Comparison of ENCODE assay signal across 16 cellular contexts in the genomic region with DNA sequence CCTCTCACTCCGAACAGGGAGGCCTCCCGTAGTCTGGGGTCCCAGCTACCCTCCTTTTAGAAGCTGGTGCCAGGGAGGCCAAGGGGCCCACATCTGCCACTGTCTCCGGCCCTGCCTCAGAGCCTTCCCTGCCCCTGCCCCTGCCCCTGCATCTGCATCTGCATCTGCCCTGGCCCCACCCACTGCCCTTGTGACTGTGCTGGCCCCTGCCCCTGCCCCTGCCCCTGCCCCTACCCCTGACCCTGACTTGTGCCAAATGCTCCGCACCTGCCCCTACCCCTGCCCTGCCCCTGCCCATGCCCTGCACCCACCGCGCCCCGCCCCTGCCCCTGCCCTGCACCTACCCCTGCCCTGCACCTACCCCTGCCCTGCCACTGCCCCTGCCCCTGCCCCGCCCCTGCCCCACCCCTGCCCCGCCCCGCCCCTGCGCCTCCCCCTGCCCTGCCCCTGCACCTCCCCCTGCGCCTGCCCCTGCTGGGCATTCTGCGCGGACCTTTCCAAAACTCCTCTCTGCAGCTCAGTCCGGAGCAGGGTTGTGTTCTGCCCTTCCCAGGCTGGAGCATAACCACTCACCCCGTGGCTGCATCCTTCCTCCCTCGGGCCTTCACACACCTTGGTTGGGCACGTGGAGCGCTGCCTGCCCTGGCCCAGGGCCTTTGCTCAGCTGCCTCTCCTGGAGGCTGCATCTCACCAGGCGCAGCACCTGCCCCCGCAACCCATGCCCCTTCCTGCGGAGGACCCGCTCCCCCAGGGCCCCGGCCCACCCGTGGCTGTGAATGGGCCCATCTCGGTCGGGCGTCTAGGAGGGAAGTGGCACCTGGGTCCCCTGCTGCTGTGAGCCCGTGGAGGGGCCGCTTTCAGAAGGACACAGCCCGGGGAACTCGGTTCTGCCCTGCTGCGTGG. TPM values are rescaled to one million over a fixed set of nuclear protein-coding genes. Genes with fewer than 3 reads are reported as not detected.
DNase-seq lines count a peak whose midpoint lies in the region; ATAC-seq and TF ChIP-seq lines count a peak whose summit lies in the region.
"Had no signal": no experiment of that assay in that cellular context is flagged by ENCODE, and none has a peak within 500 bp of the region (broad histone marks: within the 10 kb centered on the region; RNA-seq: fewer than 3 reads in every experiment).

No MANE protein-coding gene starts in this region.

- no peak overlapping the region for H3K14ac ChIP-seq in H9 (ENCODE audit: insufficient read depth, low read length)
- H3K14ac ChIP-seq in trophoblast cell (ENCODE audit: low read length): no peak overlapping the region

- POLR2A ChIA-PET in MCF 10A (lab: Yijun Ruan, JAX): no interaction called here

- no peak overlapping the region for H3K56ac ChIP-seq in H9 (ENCODE audit: insufficient read length, low read depth, low read length)

- peaks cover 3% of the 10 kb centered on the region for H4K20me1 ChIP-seq in H9 (ENCODE audit: control insufficient read depth, insufficient read depth, insufficient read length)

- intact Hi-C loops in MCF 10A (cut with micrococcal nuclease): no loop called here
- intact Hi-C loops in dorsolateral prefrontal cortex (cut with DNase I): loop anchor here (2.0 to 10.0 kb wide), 2 partner anchors 589 kb away; no protein-coding TSS in a partner anchor

- no peak overlapping the region for H4K8ac ChIP-seq in H9 (replicated peaks; ENCODE audit: insufficient read length, low read depth, low read length)
- no peak overlapping the region for H4K8ac ChIP-seq in trophoblast cell (ENCODE audit: low read depth, low read length)

- H3K27me3 Mint-ChIP-seq in H9 (ENCODE audit: low read depth) (peaks cover 11% of the 10 kb centered on the region), MCF 10A (ENCODE audit: insufficient read depth, unreplicated experiment) (no peaks in the 10 kb centered on the region)

- H3K4me2 ChIP-seq in H9 (ENCODE audit: insufficient read depth, insufficient read length, low read length) (no peak overlapping the region), trophoblast cell (ENCODE audit: low read length) (no peak overlapping the region)

- CTCF ChIA-PET in MCF 10A (lab: Yijun Ruan, JAX): interaction anchor here (0.7 to 9.8 kb wide), 6 partner anchors 12 to 596 kb away, joined by 3 to 118 read pairs (median 14); no protein-coding TSS in a partner anchor

- H3K9me3 ChIP-seq in ES-I3 (ENCODE audit: control insufficient read depth, insufficient read depth, low read length) (no peaks in the 10 kb centered on the region), H9 (ENCODE audit: control insufficient read depth, low read depth, low read length) (no peaks in the 10 kb centered on the region), trophoblast cell (ENCODE audit: insufficient read depth, low read depth, low read length) (no peaks in the 10 kb centered on the region)
- H3K9me3 ChIP-seq: HAP-1 had no signal

- H3K4me3 Mint-ChIP-seq in H9 (no peak overlapping the region; a peak in 1 of 5 replicates), MCF 10A (ENCODE audit: unreplicated experiment) (no peak overlapping the region)
- H3K4me3 Mint-ChIP-seq: CD4-positive, alpha-beta T cell had no signal

- no peak overlapping the region for H3K18ac ChIP-seq in H9 (ENCODE audit: insufficient read length, low read depth, low read length)
- no peak overlapping the region for H3K18ac ChIP-seq in trophoblast cell (ENCODE audit: low read length)

- H2BK15ac ChIP-seq in H9 (ENCODE audit: low read depth, low read length): no peak overlapping the region

- H2AFZ ChIP-seq in H9 (ENCODE audit: low read length) (no peak overlapping the region), trophoblast cell (ENCODE audit: insufficient read depth, low read length, poor library complexity) (no peak overlapping the region)

- H3K36me3 ChIP-seq in ES-I3 (ENCODE audit: insufficient read depth, low read length): no peaks in the 10 kb centered on the region
- H3K36me3 ChIP-seq in trophoblast cell (ENCODE audit: control insufficient read depth in 1 of 2, insufficient read depth in 2 of 2, low read length in 2 of 2): no peaks in the 10 kb centered on the region
- H3K36me3 ChIP-seq: HAP-1 had no signal

- H2BK120ac ChIP-seq in H9 (ENCODE audit: low read depth, low read length, poor library complexity, severe bottlenecking): no peak overlapping the region
- H2BK120ac ChIP-seq in trophoblast cell (ENCODE audit: insufficient read depth, low read length, poor library complexity): no peak overlapping the region

- peak; percentile 73 for DNase-seq in H9
- DNase-seq in trophoblast cell: no peak
- DNase-seq in hippocampal formation (lab: John Stamatoyannopoulos, UW): no peak
- DNase-seq in MCF 10A (ENCODE audit: unreplicated experiment): no peak
- no peak for DNase-seq in dorsolateral prefrontal cortex
- DNase-seq: ACHN; C1 segment of cervical spinal cord; Calu3; CD4-positive, alpha-beta T cell; DMS 273 treated with DMSO at 0.1 percent for 48 hours had no signal

- no peak overlapping the region for H4K12ac ChIP-seq in trophoblast cell (ENCODE audit: low read depth, low read length)

- H3T11ph ChIP-seq in H9 (ENCODE audit: low read length): no peak overlapping the region

- no peak overlapping the region for H4K91ac ChIP-seq in H9 (ENCODE audit: insufficient read length, low read depth, low read length)
- H4K91ac ChIP-seq in trophoblast cell (ENCODE audit: low read depth, low read length): no peak overlapping the region

- H3K4me3 ChIP-seq in trophoblast cell (ENCODE audit: low read depth, low read length) (peak overlapping the region; percentile 3), dorsolateral prefrontal cortex (no peak overlapping the region)
- H3K4me3 ChIP-seq: HAP-1, K562 had no signal

- H2BK5ac ChIP-seq in H9 (ENCODE audit: insufficient read length, low read length) (no peak overlapping the region), trophoblast cell (ENCODE audit: low read depth, low read length, poor library complexity) (no peak overlapping the region)

- ATAC-seq in esophagus mucosa: peak; percentile 29
- no peak for ATAC-seq in GM21723 (IDR thresholded peaks at IDR 0.05; ENCODE audit: unreplicated experiment)
- ATAC-seq: K562 had no signal

- peaks cover 0 to 3% (median 0%) of the 10 kb centered on the region in 3 experiments; a peak in 2 of 7 replicates for H3K36me3 Mint-ChIP-seq in H9 (ENCODE audit: insufficient read depth in 1 of 3, low read depth in 3 of 3)
- no peaks in the 10 kb centered on the region for H3K36me3 Mint-ChIP-seq in MCF 10A (ENCODE audit: insufficient read depth, unreplicated experiment)

- no peaks in the 10 kb centered on the region; a peak in 1 of 5 replicates for H3K9me3 Mint-ChIP-seq in H9
- H3K9me3 Mint-ChIP-seq in MCF 10A (ENCODE audit: unreplicated experiment): no peaks in the 10 kb centered on the region
- H3K9me3 Mint-ChIP-seq: CD4-positive, alpha-beta T cell had no signal

- no peaks in the 10 kb centered on the region for H3K27me3 ChIP-seq in H9 (ENCODE audit: insufficient read depth, low read length)
- peaks cover 7% of the 10 kb centered on the region for H3K27me3 ChIP-seq in trophoblast cell (ENCODE audit: insufficient read depth, low read length)
- peaks cover 0 to 40% (median 17%) of the 10 kb centered on the region in 45 donors for H3K27me3 ChIP-seq in dorsolateral prefrontal cortex

- H3K27ac ChIP-seq in H9 (ENCODE audit: insufficient read length, low read depth, low read length): no peak overlapping the region
- H3K27ac ChIP-seq in trophoblast cell (ENCODE audit: low read depth, low read length): no peak overlapping the region
- H3K27ac ChIP-seq in dorsolateral prefrontal cortex: no peak overlapping the region
- H3K27ac ChIP-seq: HL-60 had no signal

- H4K5ac ChIP-seq in H9 (ENCODE audit: insufficient read length, low read depth, low read length): no peak overlapping the region

- no peak overlapping the region for H3K23ac ChIP-seq in H9 (ENCODE audit: insufficient read length, low read depth, low read length)
- H3K23ac ChIP-seq in trophoblast cell (ENCODE audit: low read length): no peak overlapping the region

- no peak overlapping the region for H3K27ac Mint-ChIP-seq in H9
- no peak overlapping the region for H3K27ac Mint-ChIP-seq in MCF 10A (ENCODE audit: low read depth, unreplicated experiment)
- H3K27ac Mint-ChIP-seq: CD4-positive, alpha-beta T cell had no signal

- no peak overlapping the region for H3K4ac ChIP-seq in H9 (ENCODE audit: low read depth, low read length)
- no peak overlapping the region for H3K4ac ChIP-seq in trophoblast cell (ENCODE audit: low read depth, low read length)

- no peak overlapping the region for H2BK12ac ChIP-seq in H9 (ENCODE audit: insufficient read length, low read depth, low read length)
- H2BK12ac ChIP-seq in trophoblast cell (ENCODE audit: low read length): no peak overlapping the region

- no TSS peak for BruUV-seq in MCF 10A (replicated peaks; lab: Mats Ljungman, UMichigan)

- peaks cover 10% of the 10 kb centered on the region; the same call in 1 of the 2 replicates for H3K79me2 ChIP-seq in H9 (ENCODE audit: insufficient read depth, low read length)
- H3K79me2 ChIP-seq in trophoblast cell (ENCODE audit: control insufficient read depth, insufficient read depth, low read length, poor library complexity): no peaks in the 10 kb centered on the region

- H3K4me1 Mint-ChIP-seq in H9: peaks cover 61 to 62% of the 10 kb centered on the region in 2 experiments
- no peaks in the 10 kb centered on the region for H3K4me1 Mint-ChIP-seq in MCF 10A (ENCODE audit: insufficient read depth, unreplicated experiment)

- no peak overlapping the region for H2AK5ac ChIP-seq in H9 (ENCODE audit: insufficient read length, low read length)
- H2AK5ac ChIP-seq in trophoblast cell (ENCODE audit: low read length): no peak overlapping the region

- H3K4me1 ChIP-seq in ES-I3 (ENCODE audit: insufficient read depth, low read length): peaks cover 9% of the 10 kb centered on the region; the same call in 1 of the 2 replicates
- peaks cover 5% of the 10 kb centered on the region; the same call in 1 of the 2 replicates for H3K4me1 ChIP-seq in H9 (ENCODE audit: insufficient read depth, low read length)
- peaks cover 6 to 8% of the 10 kb centered on the region in 2 experiments for H3K4me1 ChIP-seq in trophoblast cell (ENCODE audit: control insufficient read depth in 1 of 2, insufficient read depth in 2 of 2, low read length in 2 of 2)

- no CpG with 5 or more reads among the region's 33 CpGs for WGBS in H9 (ENCODE audit: extremely low coverage, insufficient read length, low lambda C conversion rate)
- no CpG with 5 or more reads among the region's 33 CpGs for WGBS in trophoblast cell (ENCODE audit: extremely low coverage, insufficient coverage, insufficient read length)

- 0 out of 2 replicates have a peak overlapping the region, but pooled peaks have one; percentile 11 for H3K9ac ChIP-seq in ES-I3 (ENCODE audit: low read depth, low read length)
- no peak overlapping the region for H3K9ac ChIP-seq in H9 (ENCODE audit: extremely low read depth, insufficient read length, low read length)
- no peak overlapping the region for H3K9ac ChIP-seq in trophoblast cell (ENCODE audit: low read length)

- no peak overlapping the region for H2BK20ac ChIP-seq in H9 (ENCODE audit: low read depth, low read length, poor library complexity, severe bottlenecking)

- peaks cover 9% of the 10 kb centered on the region for H3K23me2 ChIP-seq in H9 (ENCODE audit: insufficient read length, low read depth, low read length, poor library complexity, severe bottlenecking)

- TF ChIP-seq CTCF in H9 (conservative IDR thresholded peaks at IDR 0.05) (no peak), MCF 10A (IDR thresholded peaks at IDR 0.05; ENCODE audit: unreplicated experiment) (no peak), dorsolateral prefrontal cortex (IDR thresholded peaks at IDR 0.05 in 54 of 56, conservative IDR thresholded peaks at IDR 0.05 in 2 of 56; ENCODE audit: low read depth in 1 of 56, partially characterized antibody in 56 of 56) (no peak)

- H3K79me1 ChIP-seq in H9 (ENCODE audit: insufficient read depth, low read depth, low read length, poor library complexity, severe bottlenecking) (peaks cover 11% of the 10 kb centered on the region), trophoblast cell (ENCODE audit: low read length) (no peaks in the 10 kb centered on the region)

RNA-seq across cellular contexts. Expression of gene SNTG2, which starts 5.4 kb away (rescaled TPM):
- 12.7 and 13.2 TPM in 2 replicates for total RNA-seq in H9 (2021)
- total RNA-seq in esophagus mucosa: 0.60 TPM
- polyA plus RNA-seq in trophoblast cell (2013): 0.08 and 0.11 TPM in 2 replicates
- total RNA-seq in MCF 10A (2022): not detected in 2 replicates
- 10 to 100 TPM in 3 of 120 experiments, 1 to 10 TPM in 115, under 1 TPM in 1, not detected in 1; 0.82 to 13.7 (median 3.7) TPM for total RNA-seq in dorsolateral prefrontal cortex
- total RNA-seq: Calu3, K562 had no signal
- polyA plus RNA-seq: K562 had no signal
